ENCODE assay signal across 8 cellular contexts in the genomic region with DNA sequence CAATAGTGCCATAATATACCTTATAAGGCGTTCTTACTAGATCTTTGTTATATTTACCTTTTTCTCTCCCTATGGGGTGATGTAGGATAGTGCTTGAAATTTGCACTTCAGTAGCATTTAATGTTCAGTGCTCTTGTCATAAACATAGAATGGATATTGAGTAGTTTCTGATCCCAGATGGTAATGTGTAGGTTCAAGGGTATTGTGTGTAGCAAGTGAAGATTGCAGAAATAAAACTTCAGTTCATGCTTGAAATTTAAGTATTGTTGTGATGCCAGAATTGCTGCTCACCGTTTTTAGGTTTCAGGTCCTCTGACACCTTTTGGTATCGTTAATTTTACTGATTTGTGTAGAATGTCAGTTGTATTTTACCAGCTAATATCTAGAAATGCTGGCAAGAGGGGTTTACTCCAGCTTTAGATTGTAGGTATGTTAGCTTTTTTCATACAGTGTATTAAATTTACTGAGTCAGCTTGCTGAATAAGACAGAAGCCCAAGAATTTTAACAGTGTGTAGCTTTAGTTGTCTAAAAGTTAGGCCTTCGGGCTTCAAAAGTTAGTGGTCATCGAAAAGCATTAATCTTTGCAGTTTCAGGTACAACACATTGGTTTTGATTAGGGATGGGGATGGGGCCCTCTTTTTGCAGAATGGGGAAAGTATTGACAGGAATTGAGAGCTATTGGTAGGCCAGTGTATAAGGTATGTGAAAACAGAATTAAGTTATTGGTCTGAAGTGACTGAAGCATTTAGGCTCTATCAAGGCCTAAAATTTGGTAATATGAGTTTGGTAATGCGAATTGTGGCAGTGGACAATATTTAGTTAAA. TPM values are rescaled to one million over a fixed set of nuclear protein-coding genes. Genes with fewer than 3 reads are reported as not detected.
DNase-seq lines count a peak whose midpoint lies in the region; ATAC-seq and TF ChIP-seq lines count a peak whose summit lies in the region.

No MANE protein-coding gene starts in this region.

- H3K4me3 ChIP-seq in Caco-2 (ENCODE audit: low read depth, low read length) (peak overlapping the region; percentile 69), NB4 (ENCODE audit: low read depth, low read length) (peak overlapping the region; percentile 77), ectodermal cell (ENCODE audit: insufficient read depth, low read depth, low read length) (peak overlapping the region; percentile 87), neuronal stem cell (ENCODE audit: low read length in 2 of 2) (peak overlapping the region; percentile 71 to 98)

- H3K27ac ChIP-seq in ectodermal cell (ENCODE audit: insufficient read depth, low read depth, low read length, poor library complexity, severe bottlenecking) (no peak overlapping the region), neuronal stem cell (replicated peaks; ENCODE audit: low read length) (no peak overlapping the region)

- peaks cover 25% of the 10 kb centered on the region for H3K4me1 Mint-ChIP-seq in Caco-2 (ENCODE audit: low read depth, unreplicated experiment)

- H2BK5ac ChIP-seq in neuronal stem cell (ENCODE audit: low read length): no peak overlapping the region

- DNase-seq in Caco-2 (no peak), NB4 (ENCODE audit: low read depth) (no peak), neuronal stem cell (ENCODE audit: low spot score) (no peak), HuH-7 (ENCODE audit: low spot score) (no peak), middle frontal gyrus (ENCODE audit: extremely low spot score, low spot score) (no peak)

- H4K91ac ChIP-seq in neuronal stem cell (ENCODE audit: low read depth, low read length, poor library complexity): no peak overlapping the region

- peaks cover 6% of the 10 kb centered on the region for H3K79me1 ChIP-seq in neuronal stem cell (ENCODE audit: low read depth, low read length)

- H3K27me3 Mint-ChIP-seq in Caco-2 (ENCODE audit: insufficient read depth, unreplicated experiment): no peaks in the 10 kb centered on the region

- ATAC-seq in GM18868 (IDR thresholded peaks at IDR 0.05; ENCODE audit: unreplicated experiment) (no peak), HG03439 (IDR thresholded peaks at IDR 0.05; ENCODE audit: unreplicated experiment) (no peak)

- H3K27me3 ChIP-seq in Caco-2 (replicated peaks; ENCODE audit: control insufficient read depth, insufficient read depth, low read length): no peaks in the 10 kb centered on the region
- no peaks in the 10 kb centered on the region for H3K27me3 ChIP-seq in ectodermal cell (ENCODE audit: control insufficient read depth, insufficient read depth, low read length, poor library complexity, severe bottlenecking)
- no peaks in the 10 kb centered on the region for H3K27me3 ChIP-seq in neuronal stem cell (ENCODE audit: control insufficient read depth in 3 of 3, insufficient read depth in 3 of 3, low read depth in 1 of 3, low read length in 3 of 3)

- no peak overlapping the region for H2BK12ac ChIP-seq in neuronal stem cell (ENCODE audit: low read length)

- no peak overlapping the region for H3K23ac ChIP-seq in neuronal stem cell (ENCODE audit: low read depth, low read length, poor library complexity)

- TSS peak; percentile 28 for BruUV-seq in Caco-2 (replicated peaks; lab: Mats Ljungman, UMichigan)

- no peaks in the 10 kb centered on the region for H3K9me3 Mint-ChIP-seq in Caco-2 (ENCODE audit: unreplicated experiment)

- peak overlapping the region; percentile 97 for H3K4me3 Mint-ChIP-seq in Caco-2 (ENCODE audit: unreplicated experiment)

- no peak overlapping the region for H2BK15ac ChIP-seq in neuronal stem cell (ENCODE audit: low read length)

- TF ChIP-seq CTCF in Caco-2 (IDR thresholded peaks at IDR 0.05; ENCODE audit: insufficient read depth in 1 of 2, low read depth in 1 of 2, low read length in 1 of 2, severe bottlenecking in 1 of 2, unreplicated experiment in 1 of 2): no peak
- TF ChIP-seq CTCF in NB4 (IDR thresholded peaks at IDR 0.05; ENCODE audit: low read depth, low read length): no peak

- H3K4me2 ChIP-seq in neuronal stem cell (ENCODE audit: insufficient read depth, low read length, poor library complexity, severe bottlenecking): peak overlapping the region; percentile 48

- intact Hi-C loops in Caco-2 (cut with micrococcal nuclease; ENCODE audit: unreplicated experiment): no loop called here

- CTCF ChIA-PET in Caco-2 (lab: Charles Lee): no interaction called here

- H3K4me1 ChIP-seq in Caco-2: peaks cover 21% of the 10 kb centered on the region; the same call in 1 of the 2 replicates
- peaks cover 7% of the 10 kb centered on the region for H3K4me1 ChIP-seq in ectodermal cell (ENCODE audit: control insufficient read depth, insufficient read depth, low read length)
- H3K4me1 ChIP-seq in neuronal stem cell (ENCODE audit: control insufficient read depth in 2 of 2, insufficient read depth in 1 of 2, low read depth in 1 of 2, low read length in 2 of 2): peaks cover 2 to 6% of the 10 kb centered on the region in 2 donors

- POLR2A ChIA-PET in Caco-2 (lab: Charles Lee): no interaction called here

- H2AK5ac ChIP-seq in neuronal stem cell (ENCODE audit: low read depth, low read length): no peak overlapping the region

- WGBS in ectodermal cell, 2 experiments: 23 to 34% methylated on average over 4 to 6 of the region's 6 CpGs
- WGBS in neuronal stem cell (ENCODE audit: extremely low coverage in 2 of 2, insufficient read length in 2 of 2, insufficient replicate concordance in 1 of 2), 2 donors: no CpG with 5 or more reads among the region's 6 CpGs

- H4K8ac ChIP-seq in neuronal stem cell (ENCODE audit: low read depth, low read length): no peak overlapping the region

- no peak overlapping the region for H3K9ac ChIP-seq in neuronal stem cell (ENCODE audit: low read depth, low read length, poor library complexity)

- H3K14ac ChIP-seq in neuronal stem cell (ENCODE audit: low read length): no peak overlapping the region

- peaks cover 32% of the 10 kb centered on the region for H3K36me3 Mint-ChIP-seq in Caco-2 (ENCODE audit: insufficient read depth, unreplicated experiment)

- TF ChIP-seq POLR2A in NB4 (IDR thresholded peaks at IDR 0.05; ENCODE audit: extremely low read depth, insufficient read length): no peak

- no peak overlapping the region for H2BK120ac ChIP-seq in neuronal stem cell (ENCODE audit: low read depth, low read length)

- H3K9me3 ChIP-seq in Caco-2 (no peaks in the 10 kb centered on the region), ectodermal cell (ENCODE audit: control insufficient read depth, low read length) (no peaks in the 10 kb centered on the region), neuronal stem cell (replicated peaks in 1 of 2; ENCODE audit: control insufficient read depth in 2 of 2, insufficient read depth in 1 of 2, low read depth in 1 of 2, low read length in 2 of 2) (peaks cover 0 to 8% of the 10 kb centered on the region in 2 donors)

- H3K36me3 ChIP-seq in Caco-2 (ENCODE audit: control insufficient read depth, insufficient read depth, low read length) (no peaks in the 10 kb centered on the region), ectodermal cell (ENCODE audit: control insufficient read depth, insufficient read depth, low read length) (peaks cover 2% of the 10 kb centered on the region), neuronal stem cell (replicated peaks in 1 of 2; ENCODE audit: control insufficient read depth in 2 of 2, insufficient read depth in 2 of 2, low read length in 2 of 2) (peaks cover 0 to 25% of the 10 kb centered on the region in 2 donors)

- H3K18ac ChIP-seq in neuronal stem cell (ENCODE audit: low read length): no peak overlapping the region

- peak overlapping the region; percentile 64 for H3K27ac Mint-ChIP-seq in Caco-2 (ENCODE audit: unreplicated experiment)

- no peak overlapping the region for H2AFZ ChIP-seq in neuronal stem cell (ENCODE audit: low read length)

- H3K4ac ChIP-seq in neuronal stem cell (ENCODE audit: low read length): no peak overlapping the region

RNA-seq across cellular contexts. Expression of a gene that starts 2.0 kb away (rescaled TPM):
- total RNA-seq in Caco-2 (2022): 56.3 and 57.1 TPM in 2 replicates
- 39.5 TPM for polyA plus RNA-seq in ectodermal cell (2013, experiment 1 of 4)
- polyA plus RNA-seq in ectodermal cell (2013, experiment 2 of 4): 32.3 TPM
- polyA plus RNA-seq in ectodermal cell (2013, experiment 3 of 4): 37.4 TPM
- polyA plus RNA-seq in ectodermal cell (2013, experiment 4 of 4): 40.8 TPM
- 21.3 TPM for polyA plus RNA-seq in neuronal stem cell (2013, experiment 1 of 2)
- 24.0 TPM for polyA plus RNA-seq in neuronal stem cell (2013, experiment 2 of 2)

RNA-seq across cellular contexts. Expression of a gene that starts 2.1 kb away (rescaled TPM):
- total RNA-seq in Caco-2 (2022): 1.0 and 1.2 TPM in 2 replicates
- 1.2 TPM for polyA plus RNA-seq in ectodermal cell (2013, experiment 1 of 4)
- 1.1 TPM for polyA plus RNA-seq in ectodermal cell (2013, experiment 2 of 4)
- 0.91 TPM for polyA plus RNA-seq in ectodermal cell (2013, experiment 3 of 4)
- 0.89 TPM for polyA plus RNA-seq in ectodermal cell (2013, experiment 4 of 4)
- polyA plus RNA-seq in neuronal stem cell (2013, experiment 1 of 2): 0.60 TPM
- 0.53 TPM for polyA plus RNA-seq in neuronal stem cell (2013, experiment 2 of 2)

RNA-seq across cellular contexts. Expression of a gene that starts 47.4 kb away (rescaled TPM):
- 48.8 and 51.6 TPM in 2 replicates for total RNA-seq in Caco-2 (2022)
- polyA plus RNA-seq in ectodermal cell (2013, experiment 1 of 4): 38.2 TPM
- polyA plus RNA-seq in ectodermal cell (2013, experiment 2 of 4): 38.2 TPM
- 31.7 TPM for polyA plus RNA-seq in ectodermal cell (2013, experiment 3 of 4)
- polyA plus RNA-seq in ectodermal cell (2013, experiment 4 of 4): 35.4 TPM
- 32.9 TPM for polyA plus RNA-seq in neuronal stem cell (2013, experiment 1 of 2)
- 32.5 TPM for polyA plus RNA-seq in neuronal stem cell (2013, experiment 2 of 2)
